Comparison of ENCODE assay signal across 1 cellular context in genomic region chr6:13688692-13689196, GRCh38.
TF ChIP-seq lines count a peak whose summit lies in the region.

No MANE protein-coding gene starts in this region.

TF ChIP-seq in K562, 482 proteins besides CTCF, POLR2A, EP300 and RAD21 (continued from another document and continues in another):
- TF ChIP-seq, protein P1, sequence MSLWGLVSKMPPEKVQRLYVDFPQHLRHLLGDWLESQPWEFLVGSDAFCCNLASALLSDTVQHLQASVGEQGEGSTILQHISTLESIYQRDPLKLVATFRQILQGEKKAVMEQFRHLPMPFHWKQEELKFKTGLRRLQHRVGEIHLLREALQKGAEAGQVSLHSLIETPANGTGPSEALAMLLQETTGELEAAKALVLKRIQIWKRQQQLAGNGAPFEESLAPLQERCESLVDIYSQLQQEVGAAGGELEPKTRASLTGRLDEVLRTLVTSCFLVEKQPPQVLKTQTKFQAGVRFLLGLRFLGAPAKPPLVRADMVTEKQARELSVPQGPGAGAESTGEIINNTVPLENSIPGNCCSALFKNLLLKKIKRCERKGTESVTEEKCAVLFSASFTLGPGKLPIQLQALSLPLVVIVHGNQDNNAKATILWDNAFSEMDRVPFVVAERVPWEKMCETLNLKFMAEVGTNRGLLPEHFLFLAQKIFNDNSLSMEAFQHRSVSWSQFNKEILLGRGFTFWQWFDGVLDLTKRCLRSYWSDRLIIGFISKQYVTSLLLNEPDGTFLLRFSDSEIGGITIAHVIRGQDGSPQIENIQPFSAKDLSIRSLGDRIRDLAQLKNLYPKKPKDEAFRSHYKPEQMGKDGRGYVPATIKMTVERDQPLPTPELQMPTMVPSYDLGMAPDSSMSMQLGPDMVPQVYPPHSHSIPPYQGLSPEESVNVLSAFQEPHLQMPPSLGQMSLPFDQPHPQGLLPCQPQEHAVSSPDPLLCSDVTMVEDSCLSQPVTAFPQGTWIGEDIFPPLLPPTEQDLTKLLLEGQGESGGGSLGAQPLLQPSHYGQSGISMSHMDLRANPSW (CRISPR knock-in tag; IDR thresholded peaks at IDR 0.05): no peak
- TF ChIP-seq RBBP5 (IDR thresholded peaks at IDR 0.05; ENCODE audit: borderline replicate concordance, insufficient read depth, low read length, poor library complexity, severe bottlenecking): no peak
- peak in 1 of 2 experiments; percentile 60; a peak in 1 of 4 replicates for TF ChIP-seq ZMIZ1 (IDR thresholded peaks at IDR 0.05; ENCODE audit: low read depth in 2 of 2, low read length in 2 of 2)
- TF ChIP-seq, protein P2, sequence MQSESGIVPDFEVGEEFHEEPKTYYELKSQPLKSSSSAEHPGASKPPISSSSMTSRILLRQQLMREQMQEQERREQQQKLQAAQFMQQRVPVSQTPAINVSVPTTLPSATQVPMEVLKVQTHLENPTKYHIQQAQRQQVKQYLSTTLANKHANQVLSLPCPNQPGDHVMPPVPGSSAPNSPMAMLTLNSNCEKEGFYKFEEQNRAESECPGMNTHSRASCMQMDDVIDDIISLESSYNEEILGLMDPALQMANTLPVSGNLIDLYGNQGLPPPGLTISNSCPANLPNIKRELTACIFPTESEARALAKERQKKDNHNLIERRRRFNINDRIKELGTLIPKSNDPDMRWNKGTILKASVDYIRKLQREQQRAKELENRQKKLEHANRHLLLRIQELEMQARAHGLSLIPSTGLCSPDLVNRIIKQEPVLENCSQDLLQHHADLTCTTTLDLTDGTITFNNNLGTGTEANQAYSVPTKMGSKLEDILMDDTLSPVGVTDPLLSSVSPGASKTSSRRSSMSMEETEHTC (IDR thresholded peaks at IDR 0.05): no peak
- no peak for TF ChIP-seq ZNF354B (CRISPR knock-in tag; IDR thresholded peaks at IDR 0.05)
- peak; percentile 95 to 96 for TF ChIP-seq KDM1A (IDR thresholded peaks at IDR 0.05)
- TF ChIP-seq TAF9B (IDR thresholded peaks at IDR 0.05; ENCODE audit: partially characterized antibody): no peak
- TF ChIP-seq IRF2 (CRISPR knock-in tag; IDR thresholded peaks at IDR 0.05): no peak
- TF ChIP-seq SMARCA5 (IDR thresholded peaks at IDR 0.05): no peak
- TF ChIP-seq, protein P3, sequence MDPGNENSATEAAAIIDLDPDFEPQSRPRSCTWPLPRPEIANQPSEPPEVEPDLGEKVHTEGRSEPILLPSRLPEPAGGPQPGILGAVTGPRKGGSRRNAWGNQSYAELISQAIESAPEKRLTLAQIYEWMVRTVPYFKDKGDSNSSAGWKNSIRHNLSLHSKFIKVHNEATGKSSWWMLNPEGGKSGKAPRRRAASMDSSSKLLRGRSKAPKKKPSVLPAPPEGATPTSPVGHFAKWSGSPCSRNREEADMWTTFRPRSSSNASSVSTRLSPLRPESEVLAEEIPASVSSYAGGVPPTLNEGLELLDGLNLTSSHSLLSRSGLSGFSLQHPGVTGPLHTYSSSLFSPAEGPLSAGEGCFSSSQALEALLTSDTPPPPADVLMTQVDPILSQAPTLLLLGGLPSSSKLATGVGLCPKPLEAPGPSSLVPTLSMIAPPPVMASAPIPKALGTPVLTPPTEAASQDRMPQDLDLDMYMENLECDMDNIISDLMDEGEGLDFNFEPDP (CRISPR knock-in tag; IDR thresholded peaks at IDR 0.05): no peak
- TF ChIP-seq SP2 (IDR thresholded peaks at IDR 0.05; ENCODE audit: extremely low read depth, low read depth, low read length, poor library complexity, severe bottlenecking): no peak
- no peak for TF ChIP-seq MAX (CRISPR knock-in tag; IDR thresholded peaks at IDR 0.05)
- no peak for TF ChIP-seq ZNF668 (CRISPR knock-in tag; IDR thresholded peaks at IDR 0.05)
- TF ChIP-seq ZNF785 (CRISPR knock-in tag; IDR thresholded peaks at IDR 0.05): no peak
- TF ChIP-seq TBP (optimal IDR thresholded peaks at IDR 0.05; ENCODE audit: low read depth, low read length): peak; percentile 19
- TF ChIP-seq BRF1 (IDR thresholded peaks at IDR 0.05; ENCODE audit: borderline replicate concordance, extremely low read depth, insufficient read length): no peak
- no peak for TF ChIP-seq MED1 (CRISPR knock-in tag; IDR thresholded peaks at IDR 0.05; ENCODE audit: borderline replicate concordance)
- TF ChIP-seq, protein P4, sequence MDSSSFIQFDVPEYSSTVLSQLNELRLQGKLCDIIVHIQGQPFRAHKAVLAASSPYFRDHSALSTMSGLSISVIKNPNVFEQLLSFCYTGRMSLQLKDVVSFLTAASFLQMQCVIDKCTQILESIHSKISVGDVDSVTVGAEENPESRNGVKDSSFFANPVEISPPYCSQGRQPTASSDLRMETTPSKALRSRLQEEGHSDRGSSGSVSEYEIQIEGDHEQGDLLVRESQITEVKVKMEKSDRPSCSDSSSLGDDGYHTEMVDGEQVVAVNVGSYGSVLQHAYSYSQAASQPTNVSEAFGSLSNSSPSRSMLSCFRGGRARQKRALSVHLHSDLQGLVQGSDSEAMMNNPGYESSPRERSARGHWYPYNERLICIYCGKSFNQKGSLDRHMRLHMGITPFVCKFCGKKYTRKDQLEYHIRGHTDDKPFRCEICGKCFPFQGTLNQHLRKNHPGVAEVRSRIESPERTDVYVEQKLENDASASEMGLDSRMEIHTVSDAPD (CRISPR knock-in tag; IDR thresholded peaks at IDR 0.05): no peak
- 0 out of 2 replicates have a peak, but pooled peaks have one; percentile 14 for TF ChIP-seq ZZZ3 (IDR thresholded peaks at IDR 0.05)
- TF ChIP-seq SPI1 (IDR thresholded peaks at IDR 0.05; ENCODE audit: borderline replicate concordance, low read depth, low read length): no peak
- TF ChIP-seq JUNB (CRISPR knock-in tag; conservative IDR thresholded peaks at IDR 0.05): no peak
- TF ChIP-seq TFAM (CRISPR knock-in tag; conservative IDR thresholded peaks at IDR 0.05): no peak
- no peak for TF ChIP-seq DACH1 (IDR thresholded peaks at IDR 0.05; ENCODE audit: partially characterized antibody)
- TF ChIP-seq HNRNPK (IDR thresholded peaks at IDR 0.05; ENCODE audit: low read depth, low read length, poor library complexity, severe bottlenecking): no peak
- no peak for TF ChIP-seq ETV6 (IDR thresholded peaks at IDR 0.05; ENCODE audit: borderline replicate concordance in 1 of 2, low read depth in 2 of 2, low read length in 1 of 2)
- TF ChIP-seq ETV6 (CRISPR knock-in tag; IDR thresholded peaks at IDR 0.05; ENCODE audit: borderline replicate concordance): no peak
- TF ChIP-seq ZNF592 (IDR thresholded peaks at IDR 0.05): 0 out of 2 replicates have a peak, but pooled peaks have one; percentile 19
- no peak for TF ChIP-seq PTTG1 (tag; IDR thresholded peaks at IDR 0.05; ENCODE audit: low read depth)
- TF ChIP-seq L3MBTL2 (IDR thresholded peaks at IDR 0.05): no peak
- no peak for TF ChIP-seq TEAD2 (tag; IDR thresholded peaks at IDR 0.05)
- no peak for TF ChIP-seq NFIX (CRISPR knock-in tag; IDR thresholded peaks at IDR 0.05; ENCODE audit: low read depth)
- TF ChIP-seq AFF1 (IDR thresholded peaks at IDR 0.05; ENCODE audit: low read depth in 1 of 2, partially characterized antibody in 2 of 2): peak; percentile 50 to 51
- no peak for TF ChIP-seq ZNF224 (CRISPR knock-in tag; IDR thresholded peaks at IDR 0.05)
- no peak for TF ChIP-seq TCF7L2 (IDR thresholded peaks at IDR 0.05; ENCODE audit: low read depth, low read length)
- TF ChIP-seq HOXB6 (CRISPR knock-in tag; IDR thresholded peaks at IDR 0.05; ENCODE audit: borderline replicate concordance): no peak
- no peak for TF ChIP-seq CBX8 (IDR thresholded peaks at IDR 0.05; ENCODE audit: borderline replicate concordance, extremely low read depth, low read depth, low read length, poor library complexity, severe bottlenecking)
- no peak for TF ChIP-seq PCBP1 (IDR thresholded peaks at IDR 0.05; ENCODE audit: low read depth, low read length, poor library complexity, severe bottlenecking)
- TF ChIP-seq HIVEP1 (CRISPR knock-in tag; IDR thresholded peaks at IDR 0.05): no peak
- peak; percentile 96 for TF ChIP-seq SMARCA4 (IDR thresholded peaks at IDR 0.05)
